In genomic region chr19:10587022-10587838, GRCh38 we compare ENCODE assay signal across 13 cellular contexts. TPM values are rescaled to one million over a fixed set of nuclear protein-coding genes. Genes with fewer than 3 reads are reported as not detected.
DNase-seq lines count a peak whose midpoint lies in the region; ATAC-seq and TF ChIP-seq lines count a peak whose summit lies in the region.
"Had no signal": no experiment of that assay in that cellular context is flagged by ENCODE, and none has a peak within 500 bp of the region (broad histone marks: within the 10 kb centered on the region; RNA-seq: fewer than 3 reads in every experiment).

AP1M2 (minus strand) TSS chr19:10587312; CDS start chr19:10587231, 81 bp downstream.

- peak within 1 kb of the TSS; percentile 15 for H3K27ac Mint-ChIP-seq in mesothelial cell of epicardium
- H3K27ac Mint-ChIP-seq: activated CD4-positive, alpha-beta T cell treated with anti-CD3 and anti-CD28 coated beads, Interleukin-2, amount 10 ng/mL, durations not matched to agents 7 days and 5 days had no signal

- H3K4me3 ChIP-seq in endocrine pancreas (ENCODE audit: control insufficient read depth, insufficient read depth, low read length) (peak within 1 kb of the TSS; percentile 39), tibial artery (no peak within 1 kb of the TSS)

- H3K27me3 ChIP-seq in endocrine pancreas (ENCODE audit: control insufficient read depth, insufficient read depth, low read length): no peaks in the 10 kb centered on the region
- H3K27me3 ChIP-seq in tibial artery: peaks cover 0 to 41% of the 10 kb centered on the region in 2 donors

- peaks cover 5% of the 10 kb centered on the region for H3K4me1 Mint-ChIP-seq in mesothelial cell of epicardium

- peak within 1 kb of the TSS; percentile 84 for H3K27ac ChIP-seq in C4-2B
- no peak within 1 kb of the TSS for H3K27ac ChIP-seq in tibial artery

- intact Hi-C loops in tibial artery (cut with DNase I; ENCODE audit: low total_unique reads): no loop called here

- no peak for TF ChIP-seq CTCF in C4-2B (conservative IDR thresholded peaks at IDR 0.05)
- TF ChIP-seq CTCF in mesothelial cell of epicardium (IDR thresholded peaks at IDR 0.05; ENCODE audit: unreplicated experiment): no peak
- no peak for TF ChIP-seq CTCF in tibial artery (IDR thresholded peaks at IDR 0.05)

- DNase-seq in NCI-H128 (lab: John Stamatoyannopoulos, UW; ENCODE audit: unreplicated experiment): peak; percentile 14
- no peak for DNase-seq in mesothelial cell of epicardium (ENCODE audit: low spot score in 2 of 2, unreplicated experiment in 2 of 2)
- no peak for DNase-seq in tibial artery
- DNase-seq in NCI-H1436 (lab: John Stamatoyannopoulos, UW): no peak
- DNase-seq in activated naive CD4-positive, alpha-beta T cell treated with anti-CD3 and anti-CD28 coated beads, Interleukin-2, amount 50 U/mL, for 16 hours: no peak
- DNase-seq: activated CD4-positive, alpha-beta T cell treated with anti-CD3 and anti-CD28 coated beads, Interleukin-2, amount 10 ng/mL, durations not matched to agents 7 days and 5 days; effector CD8-positive, alpha-beta T cell; NCI-H1092; stimulated activated CD4-positive, alpha-beta T cell treated with anti-CD3 and anti-CD28 coated beads, Interleukin-2, amount 100 ng/mL, for 24 hours had no signal

- H3K4me1 ChIP-seq in endocrine pancreas (ENCODE audit: control insufficient read depth, insufficient read depth, low read length): no peaks in the 10 kb centered on the region
- no peaks in the 10 kb centered on the region for H3K4me1 ChIP-seq in tibial artery

- H3K36me3 Mint-ChIP-seq in mesothelial cell of epicardium: no peaks in the 10 kb centered on the region

- H3K36me3 ChIP-seq in endocrine pancreas (ENCODE audit: control insufficient read depth, insufficient read depth, low read length) (no peaks in the 10 kb centered on the region), tibial artery (no peaks in the 10 kb centered on the region)

- no peaks in the 10 kb centered on the region for H3K9me3 Mint-ChIP-seq in mesothelial cell of epicardium
- H3K9me3 Mint-ChIP-seq: activated CD4-positive, alpha-beta T cell treated with anti-CD3 and anti-CD28 coated beads, Interleukin-2, amount 10 ng/mL, durations not matched to agents 7 days and 5 days had no signal

- no peak for ATAC-seq in HG02588 (IDR thresholded peaks at IDR 0.05; ENCODE audit: unreplicated experiment)

- peak within 1 kb of the TSS; percentile 45 for H3K9ac ChIP-seq in endocrine pancreas (ENCODE audit: control insufficient read depth, insufficient read depth, low read length)

- peaks cover 24% of the 10 kb centered on the region for H3K27me3 Mint-ChIP-seq in mesothelial cell of epicardium (ENCODE audit: low read depth)

- H3K9me3 ChIP-seq in endocrine pancreas (ENCODE audit: control insufficient read depth, low read length) (no peaks in the 10 kb centered on the region), tibial artery (no peaks in the 10 kb centered on the region)

- peak within 1 kb of the TSS; percentile 74 for H3K4me3 Mint-ChIP-seq in mesothelial cell of epicardium
- H3K4me3 Mint-ChIP-seq: activated CD4-positive, alpha-beta T cell treated with anti-CD3 and anti-CD28 coated beads, Interleukin-2, amount 10 ng/mL, durations not matched to agents 7 days and 5 days had no signal

RNA-seq across cellular contexts. Expression of gene AP1M2, which starts in this region (rescaled TPM):
- 25.9 to 32.5 TPM (median 32.1 TPM) in 3 replicates for total RNA-seq in mesothelial cell of epicardium
- total RNA-seq: activated CD4-positive, alpha-beta T cell treated with anti-CD3 and anti-CD28 coated beads, Interleukin-2, amount 10 ng/mL, durations not matched to agents 7 days and 5 days; SK-MEL-5 had no signal
